In the genomic region with DNA sequence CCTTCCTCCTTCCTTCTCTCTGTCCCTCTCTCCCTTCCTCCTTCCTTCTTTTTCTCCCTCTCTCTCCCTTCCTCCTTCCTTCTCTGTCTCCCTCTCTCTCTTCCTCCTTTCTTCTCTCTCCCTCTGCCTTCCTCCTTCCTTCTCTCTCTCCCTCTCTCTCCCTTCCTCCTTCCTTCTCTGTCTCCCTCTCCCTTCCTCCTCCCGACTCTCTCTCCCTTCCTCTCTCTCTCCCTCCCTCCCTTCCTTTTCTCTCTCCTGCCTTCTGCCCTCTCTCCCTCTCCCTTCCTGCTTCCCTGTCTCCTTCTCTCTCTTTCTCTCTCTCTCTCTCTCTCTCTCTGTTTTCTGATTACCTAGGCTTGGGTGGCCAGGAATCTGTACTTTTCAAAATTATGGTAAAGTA, we compare ENCODE assay signal across 10 cellular contexts. TPM values are rescaled to one million over a fixed set of nuclear protein-coding genes. Genes with fewer than 3 reads are reported as not detected.
"Had no signal": no experiment of that assay in that cellular context is flagged by ENCODE, and none has a peak within 500 bp of the region (broad histone marks: within the 10 kb centered on the region; RNA-seq: fewer than 3 reads in every experiment).

No MANE protein-coding gene starts in this region.

- H3K4me1 Mint-ChIP-seq: IgD-negative memory B cell had no signal

- H3K27ac Mint-ChIP-seq: HFFc6, IgD-negative memory B cell had no signal

- H3K4me3 ChIP-seq: GM23248 had no signal

- H2AFZ ChIP-seq: GM23248 had no signal

- H3K9me3 Mint-ChIP-seq: HFFc6 had no signal

- H3K4me3 Mint-ChIP-seq: H9, HFFc6 had no signal

- H3K36me3 Mint-ChIP-seq: IgD-negative memory B cell had no signal

- ATAC-seq: HepG2 had no signal

- H3K27ac ChIP-seq: GM23248, HL-60 had no signal

- DNase-seq: GM23248, GOT3, H9, HCEC 1CT, HFFc6, KBM-7 had no signal

- H3K27me3 Mint-ChIP-seq: IgD-negative memory B cell had no signal

RNA-seq across cellular contexts. Expression of gene GFRA1, which starts 16.6 kb away (rescaled TPM):
- total RNA-seq: HepG2, HT1080 had no signal

RNA-seq across cellular contexts. Expression of gene CCDC172, which starts 34.6 kb away (rescaled TPM):
- total RNA-seq: GM23248, HepG2, HFFc6, HT1080 had no signal
